In genomic region chr21:41137889-41138288, GRCh38 we compare ENCODE assay signal across 23 cellular contexts.
"Had no signal": no experiment of that assay in that cellular context is flagged by ENCODE, and none has a peak within 500 bp of the region (broad histone marks: within the 10 kb centered on the region; RNA-seq: fewer than 3 reads in every experiment).

No MANE protein-coding gene starts in this region.

- H3K27me3 ChIP-seq: colonic mucosa, hepatocyte, left lung had no signal

- H3K4me3 ChIP-seq: colonic mucosa, esophagus muscularis mucosa, gastroesophageal sphincter, heart left ventricle, hepatocyte, left lung, lower lobe of right lung had no signal

- DNase-seq: colonic mucosa; cortex of kidney; effector CD8-positive, alpha-beta T cell; effector memory CD8-positive, alpha-beta T cell; endodermal cell; foreskin keratinocyte; heart left ventricle; hypothalamus; immature natural killer cell; islet precursor cell; left cardiac atrium; left lung; left ventricle myocardium superior; lower lobe of right lung; mesenchymal stem cell; midbrain; naive thymus-derived CD4-positive, alpha-beta T cell had no signal

- H3K36me3 ChIP-seq: colonic mucosa, esophagus muscularis mucosa, gastroesophageal sphincter, heart left ventricle, left lung, lower lobe of right lung had no signal

- H3K4me1 ChIP-seq: colonic mucosa had no signal

- H3K27ac ChIP-seq: colonic mucosa, esophagus muscularis mucosa, foreskin keratinocyte, gastroesophageal sphincter, heart left ventricle, hepatocyte, left lung, lower lobe of right lung had no signal

- H3K9me3 ChIP-seq: colonic mucosa, esophagus muscularis mucosa, gastroesophageal sphincter, heart left ventricle, left lung, lower lobe of right lung had no signal

- ATAC-seq: effector memory CD8-positive, alpha-beta T cell; foreskin keratinocyte; gastroesophageal sphincter; heart left ventricle; left cardiac atrium; left lung; left ventricle myocardium superior; lower lobe of right lung; naive thymus-derived CD4-positive, alpha-beta T cell had no signal

- FAIRE-seq: endometrium, endothelial cell of umbilical vein, frontal cortex had no signal
